In the genomic region with DNA sequence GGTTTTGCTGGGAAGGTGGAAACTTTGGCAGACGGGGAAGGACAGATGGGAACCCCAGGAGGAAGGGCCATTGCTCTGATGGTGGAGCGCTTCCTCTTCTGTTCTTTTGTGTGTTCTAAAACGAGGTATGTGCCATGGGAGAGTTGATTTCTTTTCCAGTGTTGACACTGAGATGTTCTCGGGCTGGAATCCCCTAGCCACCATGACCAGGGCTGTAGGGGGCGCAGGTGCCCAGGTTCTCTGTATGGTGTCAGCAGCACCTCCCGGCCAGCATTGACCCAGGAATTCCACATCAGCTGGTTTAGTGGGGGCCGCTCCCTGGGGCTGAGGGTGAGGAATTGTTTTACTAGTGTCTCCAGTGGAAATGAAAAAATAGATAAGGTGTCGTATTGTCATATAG, we compare ENCODE assay signal across 8 cellular contexts. TPM values are rescaled to one million over a fixed set of nuclear protein-coding genes. Genes with fewer than 3 reads are reported as not detected.
DNase-seq lines count a peak whose midpoint lies in the region; ATAC-seq and TF ChIP-seq lines count a peak whose summit lies in the region.

No MANE protein-coding gene starts in this region.

- peak overlapping the region; percentile 5 for H3K4me3 Mint-ChIP-seq in activated CD4-positive, alpha-beta T cell treated with anti-CD3 and anti-CD28 coated beads for 36 hours

- no peaks in the 10 kb centered on the region for H3K79me2 ChIP-seq in smooth muscle cell (ENCODE audit: low read depth)

- H3K36me3 ChIP-seq in smooth muscle cell (ENCODE audit: low read depth) = no peaks in the 10 kb centered on the region

- no peak overlapping the region for H2AFZ ChIP-seq in smooth muscle cell (ENCODE audit: low read depth)

- H3K4me1 ChIP-seq in smooth muscle cell (ENCODE audit: low read depth) = peaks cover 3% of the 10 kb centered on the region

- no peaks in the 10 kb centered on the region for H4K20me1 ChIP-seq in smooth muscle cell (ENCODE audit: low read depth)

- no peaks in the 10 kb centered on the region for H3K9me3 ChIP-seq in smooth muscle cell (replicated peaks; ENCODE audit: low read depth)

- 66% methylated on average over 8 of the region's 8 CpGs for WGBS in smooth muscle cell (ENCODE audit: low lambda C conversion rate)

- CTCF ChIA-PET in activated CD4-positive, alpha-beta T cell treated with anti-CD3 and anti-CD28 coated beads for 36 hours (lab: Charles Lee) = interaction anchor here (0.6 to 3.5 kb wide), 16 partner anchors 19 to 317 kb away, joined by 3 to 23 read pairs (median 4); no protein-coding TSS in a partner anchor

- no peak for DNase-seq in activated CD4-positive, alpha-beta T cell treated with anti-CD3 and anti-CD28 coated beads for 36 hours
- no peak for DNase-seq in activated CD4-positive, alpha-beta T cell treated with anti-CD3 and anti-CD28 coated beads, Interleukin-2, amount 50 U/mL, for 1 hour
- DNase-seq in MV-4-11 (lab: John Stamatoyannopoulos, UW) (peak; percentile 48), dorsolateral prefrontal cortex (peak in 1 of 10 donors; percentile 61), smooth muscle cell (lab: John Stamatoyannopoulos, UW; ENCODE audit: unreplicated experiment) (no peak), globus pallidus (ENCODE audit: low spot score) (no peak)

- H3K27ac ChIP-seq in dorsolateral prefrontal cortex (peak overlapping the region in 47 of 59 donors; percentile 4 to 92 (median 81)), smooth muscle cell (ENCODE audit: low read depth) (no peak overlapping the region)

- H3F3A ChIP-seq in smooth muscle cell (ENCODE audit: low read depth) = no peaks in the 10 kb centered on the region

- ATAC-seq in activated CD4-positive, alpha-beta T cell treated with anti-CD3 and anti-CD28 coated beads for 36 hours = no peak
- ATAC-seq in GM18868 (IDR thresholded peaks at IDR 0.05; ENCODE audit: unreplicated experiment) = no peak
- no peak for ATAC-seq in GM19397 (IDR thresholded peaks at IDR 0.05; ENCODE audit: unreplicated experiment)

- H3K27me3 ChIP-seq in dorsolateral prefrontal cortex (no peaks in the 10 kb centered on the region), smooth muscle cell (ENCODE audit: low read depth) (no peaks in the 10 kb centered on the region)

- H3K4me3 ChIP-seq in dorsolateral prefrontal cortex = peak overlapping the region in 43 of 59 donors; percentile 41 to 72 (median 60)
- peak overlapping the region; percentile 64 for H3K4me3 ChIP-seq in smooth muscle cell

- no peaks in the 10 kb centered on the region for H3K36me3 Mint-ChIP-seq in activated CD4-positive, alpha-beta T cell treated with anti-CD3 and anti-CD28 coated beads for 36 hours (ENCODE audit: low read depth)

- no peaks in the 10 kb centered on the region for H3K27me3 Mint-ChIP-seq in activated CD4-positive, alpha-beta T cell treated with anti-CD3 and anti-CD28 coated beads for 36 hours

- TF ChIP-seq CTCF in dorsolateral prefrontal cortex (IDR thresholded peaks at IDR 0.05 in 54 of 56, conservative IDR thresholded peaks at IDR 0.05 in 2 of 56; ENCODE audit: low read depth in 1 of 56, partially characterized antibody in 56 of 56) (peak in 1 of 56 donors; percentile 2), smooth muscle cell (IDR thresholded peaks at IDR 0.05; ENCODE audit: borderline replicate concordance, insufficient read depth, poor library complexity, severe bottlenecking) (peak; percentile 7)

- POLR2A ChIA-PET in activated CD4-positive, alpha-beta T cell treated with anti-CD3 and anti-CD28 coated beads for 36 hours (lab: Charles Lee) = no interaction called here

- H3K9ac ChIP-seq in smooth muscle cell (ENCODE audit: low read depth) = no peak overlapping the region

- intact Hi-C loops in activated CD4-positive, alpha-beta T cell treated with anti-CD3 and anti-CD28 coated beads for 36 hours (cut with DNase I, micrococcal nuclease) = no loop called here
- intact Hi-C loops in dorsolateral prefrontal cortex (cut with DNase I) = loop anchor here in 1 of 2 donors (5.0 kb wide), 1 partner anchor 228 kb away; no protein-coding TSS in a partner anchor

- H3K4me1 Mint-ChIP-seq in activated CD4-positive, alpha-beta T cell treated with anti-CD3 and anti-CD28 coated beads for 36 hours = peaks cover 20% of the 10 kb centered on the region

- H3K9me3 Mint-ChIP-seq in activated CD4-positive, alpha-beta T cell treated with anti-CD3 and anti-CD28 coated beads for 36 hours (ENCODE audit: low read depth) = no peaks in the 10 kb centered on the region

- peak overlapping the region; percentile 95 for H3K27ac Mint-ChIP-seq in activated CD4-positive, alpha-beta T cell treated with anti-CD3 and anti-CD28 coated beads for 36 hours

- H3K4me2 ChIP-seq in smooth muscle cell = peak overlapping the region; percentile 96

RNA-seq across cellular contexts. Expression of gene ACAD9, which starts 34.3 kb away (rescaled TPM):
- 10 to 100 TPM; 60.0 to 70.7 TPM for total RNA-seq in activated CD4-positive, alpha-beta T cell treated with anti-CD3 and anti-CD28 coated beads for 36 hours
- total RNA-seq in dorsolateral prefrontal cortex (10 to 100 TPM; 36.3 to 64.1 (median 51.0) TPM), smooth muscle cell (20.7 and 24.4 TPM in 2 replicates)
- 24.5 and 27.7 TPM in 2 replicates for polyA plus RNA-seq in smooth muscle cell
